In the genomic region with DNA sequence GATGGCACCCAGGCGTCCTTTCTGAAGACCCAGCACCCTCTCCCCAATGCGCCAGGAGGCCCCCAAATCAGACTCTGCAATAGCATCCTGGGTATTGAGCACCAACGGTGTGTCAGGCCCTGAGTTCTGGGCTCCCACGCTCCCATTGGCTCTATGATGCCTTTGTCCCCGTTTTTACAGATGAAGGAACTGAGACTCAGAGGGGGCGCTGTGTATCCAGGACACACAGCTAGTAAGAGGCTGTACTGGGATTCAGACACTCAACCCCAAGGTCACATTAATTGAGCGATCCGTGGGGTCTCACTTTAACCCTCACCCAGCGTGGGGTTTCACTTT, we compare ENCODE assay signal across 2 cellular contexts.
TF ChIP-seq lines count a peak whose summit lies in the region.

No MANE protein-coding gene starts in this region.

TF ChIP-seq in IMR-90, 13 proteins besides CTCF, POLR2A, EP300 and RAD21:
- TF ChIP-seq SMC3 (IDR thresholded peaks at IDR 0.05; ENCODE audit: low read depth, low read length), result no peak
- TF ChIP-seq CEBPB (IDR thresholded peaks at IDR 0.05; ENCODE audit: low read depth, low read length), result no peak
- no peak for TF ChIP-seq USF2 (IDR thresholded peaks at IDR 0.05; ENCODE audit: low read depth, low read length)
- no peak for TF ChIP-seq RCOR1 (IDR thresholded peaks at IDR 0.05; ENCODE audit: insufficient replicate concordance, low read length)
- no peak for TF ChIP-seq MAFK (IDR thresholded peaks at IDR 0.05; ENCODE audit: low read depth, low read length)
- no peak for TF ChIP-seq FOS (IDR thresholded peaks at IDR 0.05; ENCODE audit: low read depth, low read length)

TF ChIP-seq in K562, 482 proteins besides CTCF, POLR2A, EP300 and RAD21:
- TF ChIP-seq MCM7 (IDR thresholded peaks at IDR 0.05) (no peak), KLF13 (tag; IDR thresholded peaks at IDR 0.05; ENCODE audit: borderline replicate concordance, low read depth) (no peak), ZNF551 (CRISPR knock-in tag; IDR thresholded peaks at IDR 0.05) (no peak), CEBPG (CRISPR knock-in tag; IDR thresholded peaks at IDR 0.05) (no peak), CEBPG (tag; conservative IDR thresholded peaks at IDR 0.05 in 1 of 2, IDR thresholded peaks at IDR 0.05 in 1 of 2) (no peak), ETV1 (tag; conservative IDR thresholded peaks at IDR 0.05; ENCODE audit: low read depth) (no peak), ZNF431 (CRISPR knock-in tag; IDR thresholded peaks at IDR 0.05) (no peak)
- TF ChIP-seq, protein P1, sequence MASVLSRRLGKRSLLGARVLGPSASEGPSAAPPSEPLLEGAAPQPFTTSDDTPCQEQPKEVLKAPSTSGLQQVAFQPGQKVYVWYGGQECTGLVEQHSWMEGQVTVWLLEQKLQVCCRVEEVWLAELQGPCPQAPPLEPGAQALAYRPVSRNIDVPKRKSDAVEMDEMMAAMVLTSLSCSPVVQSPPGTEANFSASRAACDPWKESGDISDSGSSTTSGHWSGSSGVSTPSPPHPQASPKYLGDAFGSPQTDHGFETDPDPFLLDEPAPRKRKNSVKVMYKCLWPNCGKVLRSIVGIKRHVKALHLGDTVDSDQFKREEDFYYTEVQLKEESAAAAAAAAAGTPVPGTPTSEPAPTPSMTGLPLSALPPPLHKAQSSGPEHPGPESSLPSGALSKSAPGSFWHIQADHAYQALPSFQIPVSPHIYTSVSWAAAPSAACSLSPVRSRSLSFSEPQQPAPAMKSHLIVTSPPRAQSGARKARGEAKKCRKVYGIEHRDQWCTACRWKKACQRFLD (CRISPR knock-in tag; IDR thresholded peaks at IDR 0.05), result no peak
- TF ChIP-seq, protein P2, sequence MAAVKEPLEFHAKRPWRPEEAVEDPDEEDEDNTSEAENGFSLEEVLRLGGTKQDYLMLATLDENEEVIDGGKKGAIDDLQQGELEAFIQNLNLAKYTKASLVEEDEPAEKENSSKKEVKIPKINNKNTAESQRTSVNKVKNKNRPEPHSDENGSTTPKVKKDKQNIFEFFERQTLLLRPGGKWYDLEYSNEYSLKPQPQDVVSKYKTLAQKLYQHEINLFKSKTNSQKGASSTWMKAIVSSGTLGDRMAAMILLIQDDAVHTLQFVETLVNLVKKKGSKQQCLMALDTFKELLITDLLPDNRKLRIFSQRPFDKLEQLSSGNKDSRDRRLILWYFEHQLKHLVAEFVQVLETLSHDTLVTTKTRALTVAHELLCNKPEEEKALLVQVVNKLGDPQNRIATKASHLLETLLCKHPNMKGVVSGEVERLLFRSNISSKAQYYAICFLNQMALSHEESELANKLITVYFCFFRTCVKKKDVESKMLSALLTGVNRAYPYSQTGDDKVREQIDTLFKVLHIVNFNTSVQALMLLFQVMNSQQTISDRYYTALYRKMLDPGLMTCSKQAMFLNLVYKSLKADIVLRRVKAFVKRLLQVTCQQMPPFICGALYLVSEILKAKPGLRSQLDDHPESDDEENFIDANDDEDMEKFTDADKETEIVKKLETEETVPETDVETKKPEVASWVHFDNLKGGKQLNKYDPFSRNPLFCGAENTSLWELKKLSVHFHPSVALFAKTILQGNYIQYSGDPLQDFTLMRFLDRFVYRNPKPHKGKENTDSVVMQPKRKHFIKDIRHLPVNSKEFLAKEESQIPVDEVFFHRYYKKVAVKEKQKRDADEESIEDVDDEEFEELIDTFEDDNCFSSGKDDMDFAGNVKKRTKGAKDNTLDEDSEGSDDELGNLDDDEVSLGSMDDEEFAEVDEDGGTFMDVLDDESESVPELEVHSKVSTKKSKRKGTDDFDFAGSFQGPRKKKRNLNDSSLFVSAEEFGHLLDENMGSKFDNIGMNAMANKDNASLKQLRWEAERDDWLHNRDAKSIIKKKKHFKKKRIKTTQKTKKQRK (IDR thresholded peaks at IDR 0.05; ENCODE audit: borderline replicate concordance, low read depth, low read length), result no peak
